20 cellular contexts compared by ENCODE assay signal in genomic region chr1:89044970-89045695, GRCh38.
"Had no signal": no experiment of that assay in that cellular context is flagged by ENCODE, and none has a peak within 500 bp of the region (broad histone marks: within the 10 kb centered on the region; RNA-seq: fewer than 3 reads in every experiment).

No MANE protein-coding gene starts in this region.

- H3K27me3 ChIP-seq: ascending aorta, dorsolateral prefrontal cortex, neutrophil, tibial nerve, vagina had no signal

- H3K4me3 ChIP-seq: ascending aorta, dorsolateral prefrontal cortex, smooth muscle cell, tibial nerve, vagina had no signal

- H3K4me3 Mint-ChIP-seq: activated naive CD8-positive, alpha-beta T cell treated with anti-CD3 and anti-CD28 coated beads, Interleukin-2, amount 50 U/mL, for 24 hours; naive thymus-derived CD8-positive, alpha-beta T cell had no signal

- H3K4me2 ChIP-seq: smooth muscle cell had no signal

- H3K4me1 ChIP-seq: ascending aorta, tibial nerve, vagina had no signal

- H3K27me3 Mint-ChIP-seq: activated naive CD8-positive, alpha-beta T cell treated with anti-CD3 and anti-CD28 coated beads, Interleukin-2, amount 50 U/mL, for 24 hours; naive thymus-derived CD8-positive, alpha-beta T cell had no signal

- DNase-seq: activated CD4-positive, CD25-positive, alpha-beta regulatory T cell treated with anti-CD3 and anti-CD28 coated beads, Interleukin-2, amount 50 U/mL, for 72 hours; activated naive CD4-positive, alpha-beta T cell; activated naive CD8-positive, alpha-beta T cell treated with anti-CD3 and anti-CD28 coated beads, Interleukin-2, amount 50 U/mL, for 24 hours; activated T-cell treated with anti-CD3 and anti-CD28 coated beads for 4 hours; dorsolateral prefrontal cortex; left cardiac atrium; mammary epithelial cell; naive thymus-derived CD8-positive, alpha-beta T cell; right cardiac atrium; stimulated activated CD4-positive, alpha-beta T cell treated with anti-CD3 and anti-CD28 coated beads, Interleukin-4, amount 100 ng/mL, for 4 hours; stimulated activated CD8-positive, alpha-beta memory T cell treated with anti-CD3 and anti-CD28 coated beads, Interleukin-4, amount 100 ng/mL, for 48 hours; stimulated activated naive CD4-positive, alpha-beta T cell treated with Interleukin-2 at 50 U/mL for 16 hours; substantia nigra; T-helper 1 cell; T1000 had no signal

- H3K36me3 ChIP-seq: ascending aorta, neutrophil, vagina had no signal

- H3K27ac Mint-ChIP-seq: activated naive CD8-positive, alpha-beta T cell treated with anti-CD3 and anti-CD28 coated beads, Interleukin-2, amount 50 U/mL, for 24 hours had no signal

- H3K9me3 ChIP-seq: ascending aorta, neutrophil, vagina had no signal

- ATAC-seq: activated naive CD8-positive, alpha-beta T cell treated with anti-CD3 and anti-CD28 coated beads, Interleukin-2, amount 50 U/mL, for 24 hours; left cardiac atrium; naive thymus-derived CD8-positive, alpha-beta T cell had no signal

- H3K27ac ChIP-seq: ascending aorta, dorsolateral prefrontal cortex, neutrophil, tibial nerve, vagina had no signal
